Comparison of ENCODE assay signal across 2 cellular contexts in genomic region chr6:32473378-32474348, GRCh38.
A peak's percentile ranks its signal among the peaks of the same experiment; 100 is the strongest.
TF ChIP-seq lines count a peak whose summit lies in the region.

No MANE protein-coding gene starts in this region.

TF ChIP-seq in SK-N-SH, 30 proteins besides CTCF, POLR2A, EP300 and RAD21:
- peak; percentile 97 for TF ChIP-seq RFX5 (IDR thresholded peaks at IDR 0.05; ENCODE audit: low read length)
TF ChIP-seq in SK-N-SH: peak in this region for 1; not testable (repeated sequence) for 29.

TF ChIP-seq in H1, 55 proteins besides CTCF, POLR2A, EP300 and RAD21:
- TF ChIP-seq RFX5 (IDR thresholded peaks at IDR 0.05; ENCODE audit: borderline replicate concordance, low read depth, low read length) (peak; percentile 94), CREB1 (IDR thresholded peaks at IDR 0.05) (peak; percentile 63; the same call in 1 of the 2 replicates)
